In the genomic region with DNA sequence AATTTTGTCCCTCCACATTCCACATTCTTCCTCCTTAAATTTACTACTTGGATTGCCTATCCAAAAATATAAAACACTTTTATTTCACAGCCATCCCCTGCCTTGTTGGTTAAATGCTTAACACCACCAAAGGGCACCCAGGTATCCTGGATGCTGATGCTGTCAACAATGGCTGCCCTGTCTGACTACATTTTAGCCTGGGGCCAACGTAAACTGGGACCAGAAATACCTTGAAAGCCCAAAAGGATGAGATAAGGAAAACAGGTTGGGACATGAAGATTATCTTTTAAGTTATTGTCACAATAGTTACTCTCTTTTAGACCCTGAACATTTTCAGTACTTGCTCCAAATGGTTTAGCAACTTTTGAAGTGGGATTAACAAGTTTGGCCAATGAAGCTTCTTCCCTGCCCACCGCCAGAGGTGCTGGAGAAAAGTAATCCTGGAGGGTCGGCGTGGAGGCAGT, we compare ENCODE assay signal across 8 cellular contexts. TPM values are rescaled to one million over a fixed set of nuclear protein-coding genes. Genes with fewer than 3 reads are reported as not detected.
A peak's percentile ranks its signal among the peaks of the same experiment; 100 is the strongest.
DNase-seq lines count a peak whose midpoint lies in the region; ATAC-seq and TF ChIP-seq lines count a peak whose summit lies in the region.

No MANE protein-coding gene starts in this region.

- peaks cover 36% of the 10 kb centered on the region for H3K79me2 ChIP-seq in Loucy (ENCODE audit: insufficient read depth, low read length)

- H3K9me3 ChIP-seq in Caco-2 (no peaks in the 10 kb centered on the region), Loucy (ENCODE audit: insufficient read depth, low read depth, low read length) (no peaks in the 10 kb centered on the region), muscle layer of duodenum (ENCODE audit: control insufficient read depth in 1 of 2, low read length in 2 of 2) (no peaks in the 10 kb centered on the region)

- H3K27ac ChIP-seq in muscle layer of duodenum (ENCODE audit: low read length) = peak overlapping the region; percentile 92

- H3K27ac Mint-ChIP-seq in Caco-2 (ENCODE audit: unreplicated experiment) (peak overlapping the region; percentile 96), chondrocyte (ENCODE audit: unreplicated experiment) (peak overlapping the region; percentile 100)

- peak overlapping the region; percentile 94 for H2AFZ ChIP-seq in Loucy (ENCODE audit: low read length)

- no peak for DNase-seq in Caco-2
- no peak for DNase-seq in chondrocyte (ENCODE audit: low spot score)
- no peak for DNase-seq in AG08395 (ENCODE audit: low spot score)

- peak in 1 of 2 experiments; percentile 35 for TF ChIP-seq CTCF in Caco-2 (IDR thresholded peaks at IDR 0.05; ENCODE audit: insufficient read depth in 1 of 2, low read depth in 1 of 2, low read length in 1 of 2, severe bottlenecking in 1 of 2, unreplicated experiment in 1 of 2)
- TF ChIP-seq CTCF in Loucy (conservative IDR thresholded peaks at IDR 0.05; ENCODE audit: low read length) = no peak
- peak; percentile 46 for TF ChIP-seq CTCF in chondrocyte (IDR thresholded peaks at IDR 0.05)

- H3K4me1 Mint-ChIP-seq in Caco-2 (ENCODE audit: low read depth, unreplicated experiment) (no peaks in the 10 kb centered on the region), chondrocyte (ENCODE audit: low read depth) (peaks cover 14% of the 10 kb centered on the region)

- H3K27me3 ChIP-seq in Caco-2 (replicated peaks; ENCODE audit: control insufficient read depth, insufficient read depth, low read length) = no peaks in the 10 kb centered on the region
- H3K27me3 ChIP-seq in Loucy (ENCODE audit: insufficient read depth, low read length, poor library complexity, severe bottlenecking) = no peaks in the 10 kb centered on the region
- no peaks in the 10 kb centered on the region for H3K27me3 ChIP-seq in muscle layer of duodenum (ENCODE audit: low read depth, low read length)

- H3K9ac ChIP-seq in Loucy (ENCODE audit: low read depth, low read length, poor library complexity, severe bottlenecking) = peak overlapping the region; percentile 90

- H3K4me3 ChIP-seq in Caco-2 (ENCODE audit: low read depth, low read length) (peak overlapping the region; percentile 75), Loucy (ENCODE audit: low read length, poor library complexity, severe bottlenecking) (peak overlapping the region; percentile 99), muscle layer of duodenum (ENCODE audit: low read depth in 1 of 2, low read length in 2 of 2) (peak overlapping the region; percentile 76 to 92)

- H3K36me3 Mint-ChIP-seq in Caco-2 (ENCODE audit: insufficient read depth, unreplicated experiment) (peaks cover 21% of the 10 kb centered on the region), chondrocyte (ENCODE audit: low read depth) (no peaks in the 10 kb centered on the region)

- peak overlapping the region; percentile 84 for H3K4me3 Mint-ChIP-seq in Caco-2 (ENCODE audit: unreplicated experiment)
- H3K4me3 Mint-ChIP-seq in chondrocyte (ENCODE audit: unreplicated experiment) = peak overlapping the region; percentile 94

- BruUV-seq in Caco-2 (replicated peaks; lab: Mats Ljungman, UMichigan) = TSS peak; percentile 87

- H4K20me1 ChIP-seq in Loucy (ENCODE audit: insufficient read depth, low read length, poor library complexity, severe bottlenecking) = peaks cover 4% of the 10 kb centered on the region

- POLR2A ChIA-PET in Caco-2 (lab: Charles Lee) = no interaction called here

- no peaks in the 10 kb centered on the region for H3F3A ChIP-seq in Loucy (ENCODE audit: low read depth)

- H3K4me1 ChIP-seq in Caco-2 = no peaks in the 10 kb centered on the region
- H3K4me1 ChIP-seq in Loucy (ENCODE audit: insufficient read depth, low read length, poor library complexity, severe bottlenecking) = peaks cover 12% of the 10 kb centered on the region
- H3K4me1 ChIP-seq in muscle layer of duodenum (ENCODE audit: control insufficient read depth in 1 of 2, insufficient read depth in 2 of 2, low read length in 2 of 2) = peaks cover 0 to 12% of the 10 kb centered on the region in 2 donors

- H3K36me3 ChIP-seq in Caco-2 (ENCODE audit: control insufficient read depth, insufficient read depth, low read length) (no peaks in the 10 kb centered on the region), Loucy (ENCODE audit: insufficient read depth, low read length) (no peaks in the 10 kb centered on the region), muscle layer of duodenum (ENCODE audit: control insufficient read depth in 1 of 2, insufficient read depth in 2 of 2, low read length in 2 of 2) (no peaks in the 10 kb centered on the region)

- no peaks in the 10 kb centered on the region for H3K9me3 Mint-ChIP-seq in Caco-2 (ENCODE audit: unreplicated experiment)
- peaks cover 4% of the 10 kb centered on the region for H3K9me3 Mint-ChIP-seq in chondrocyte (ENCODE audit: low read depth)

- CTCF ChIA-PET in Caco-2 (lab: Charles Lee) = no interaction called here

- intact Hi-C loops in Caco-2 (cut with micrococcal nuclease; ENCODE audit: unreplicated experiment) = loop anchor here (1.0 kb wide), 1 partner anchor 8 kb away; no protein-coding TSS in a partner anchor

- H3K9me2 ChIP-seq in Loucy (replicated peaks; ENCODE audit: low read depth, low read length) = no peaks in the 10 kb centered on the region

- no peaks in the 10 kb centered on the region for H3K27me3 Mint-ChIP-seq in Caco-2 (ENCODE audit: insufficient read depth, unreplicated experiment)
- H3K27me3 Mint-ChIP-seq in chondrocyte (ENCODE audit: low read depth) = no peaks in the 10 kb centered on the region

- H3K4me2 ChIP-seq in Loucy (ENCODE audit: low read depth, low read length, poor library complexity, severe bottlenecking) = peak overlapping the region; percentile 77

- ATAC-seq in HG02571 (IDR thresholded peaks at IDR 0.05; ENCODE audit: unreplicated experiment) = no peak
- no peak for ATAC-seq in HG03469 (IDR thresholded peaks at IDR 0.05; ENCODE audit: unreplicated experiment)
- no peak for ATAC-seq in GM18498 (IDR thresholded peaks at IDR 0.05; ENCODE audit: unreplicated experiment)

RNA-seq across cellular contexts. Expression of a gene that starts 0.8 kb away (rescaled TPM):
- total RNA-seq in Caco-2 (2022) (42.0 and 43.5 TPM in 2 replicates), chondrocyte (34.2 to 42.9 TPM (median 41.1 TPM) in 3 replicates)
